ENCODE assay signal across 24 cellular contexts in the genomic region with DNA sequence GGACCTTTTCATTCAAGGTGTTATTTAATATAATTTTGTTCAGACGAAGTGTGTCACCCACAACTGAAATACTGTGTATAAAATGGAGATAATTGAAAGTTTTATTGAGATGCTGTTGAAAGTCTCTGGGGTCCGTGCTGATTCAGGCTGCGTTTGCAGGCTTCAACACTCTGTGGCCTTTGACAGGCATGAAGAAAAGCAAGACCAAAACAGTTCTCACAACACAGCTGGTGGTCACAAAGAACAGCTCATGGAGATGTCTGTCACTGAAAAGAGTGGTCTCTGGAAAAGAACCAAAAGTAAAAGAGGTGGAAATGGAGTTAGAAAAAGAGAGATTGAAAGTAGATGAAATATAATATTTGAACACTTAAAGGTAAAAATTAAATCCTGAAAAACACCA. TPM values are rescaled to one million over a fixed set of nuclear protein-coding genes. Genes with fewer than 3 reads are reported as not detected.
"Had no signal": no experiment of that assay in that cellular context is flagged by ENCODE, and none has a peak within 500 bp of the region (broad histone marks: within the 10 kb centered on the region; RNA-seq: fewer than 3 reads in every experiment).

No MANE protein-coding gene starts in this region.

- H3K36me3 Mint-ChIP-seq: naive thymus-derived CD8-positive, alpha-beta T cell; stimulated activated memory B cell treated with anti-CD40 and anti-IgM and Interleukin-4, amounts not matched to agents 10 μg/mL and 1 μg/mL and 100 μg/mL, for 72 hours had no signal

- H3K9me3 Mint-ChIP-seq: effector memory CD8-positive, alpha-beta T cell; nephron progenitor cell had no signal

- H3K4me1 ChIP-seq: left lung, pancreas, right atrium auricular region, spleen, upper lobe of right lung, uterus had no signal

- H3K27me3 ChIP-seq: left lung, neutrophil, pancreas, right atrium auricular region, spleen, transverse colon, upper lobe of right lung, uterus had no signal

- H3K9me3 ChIP-seq: left lung, neutrophil, pancreas, right atrium auricular region, thoracic aorta, transverse colon, upper lobe of right lung, uterus had no signal

- H3K27me3 Mint-ChIP-seq: effector memory CD8-positive, alpha-beta T cell; stimulated activated memory B cell treated with anti-CD40 and anti-IgM and Interleukin-4, amounts not matched to agents 10 μg/mL and 1 μg/mL and 100 μg/mL, for 72 hours had no signal

- H3K4me3 Mint-ChIP-seq: effector memory CD8-positive, alpha-beta T cell; naive thymus-derived CD8-positive, alpha-beta T cell; nephron progenitor cell; stimulated activated memory B cell treated with anti-CD40 and anti-IgM and Interleukin-4, amounts not matched to agents 10 μg/mL and 1 μg/mL and 100 μg/mL, for 72 hours had no signal

- H3K4me3 ChIP-seq: left lung, pancreas, right atrium auricular region, spleen, transverse colon, upper lobe of right lung, uterus had no signal

- H3K27ac Mint-ChIP-seq: effector memory CD8-positive, alpha-beta T cell; naive thymus-derived CD8-positive, alpha-beta T cell; nephron progenitor cell; stimulated activated memory B cell treated with anti-CD40 and anti-IgM and Interleukin-4, amounts not matched to agents 10 μg/mL and 1 μg/mL and 100 μg/mL, for 72 hours had no signal

- ATAC-seq: effector memory CD8-positive, alpha-beta T cell; left cardiac atrium; left lung; naive thymus-derived CD8-positive, alpha-beta T cell; pancreas; sciatic nerve; stimulated activated memory B cell treated with anti-CD40 and anti-IgM and Interleukin-4, amounts not matched to agents 10 μg/mL and 1 μg/mL and 100 μg/mL, for 72 hours; stimulated activated naive CD8-positive, alpha-beta T cell treated with anti-CD3 and anti-CD28 coated beads, Interleukin-15, Interleukin-2, amounts not matched to agents 100 U/mL and 50 U/mL, for 24 hours; upper lobe of right lung had no signal

- H3K36me3 ChIP-seq: left lung, neutrophil, pancreas, right atrium auricular region, spleen, thoracic aorta, transverse colon, upper lobe of right lung, uterus had no signal

- DNase-seq: cerebellar nuclear complex; cortex of kidney; effector memory CD8-positive, alpha-beta T cell; head of caudate nucleus; left cardiac atrium; left lung; mesenchymal stem cell; naive thymus-derived CD8-positive, alpha-beta T cell; nephron progenitor cell; pancreas; spleen; stimulated activated CD4-positive, alpha-beta T cell treated with anti-CD3 and anti-CD28 coated beads, Interleukin-4, amount 100 ng/mL, for 4 hours; stimulated activated naive CD8-positive, alpha-beta T cell treated with anti-CD3 and anti-CD28 coated beads, Interleukin-15, Interleukin-2, amounts not matched to agents 100 U/mL and 50 U/mL, for 24 hours; transverse colon; upper lobe of right lung; uterus had no signal

- H3K27ac ChIP-seq: left lung, neutrophil, pancreas, right atrium auricular region, spleen, upper lobe of right lung had no signal

- H3K4me1 Mint-ChIP-seq: naive thymus-derived CD8-positive, alpha-beta T cell; stimulated activated memory B cell treated with anti-CD40 and anti-IgM and Interleukin-4, amounts not matched to agents 10 μg/mL and 1 μg/mL and 100 μg/mL, for 72 hours had no signal

RNA-seq across cellular contexts. Expression of a gene that starts 9.8 kb away (rescaled TPM):
- total RNA-seq: fibroblast of villous mesenchyme, glomerular endothelial cell, pulmonary artery endothelial cell had no signal
